ENCODE assay signal across 8 cellular contexts in genomic region chrX:17788439-17788838, GRCh38. TPM values are rescaled to one million over a fixed set of nuclear protein-coding genes. Genes with fewer than 3 reads are reported as not detected.
DNase-seq lines count a peak whose midpoint lies in the region; ATAC-seq, FAIRE-seq and TF ChIP-seq lines count a peak whose summit lies in the region.

No MANE protein-coding gene starts in this region.

- FAIRE-seq in H54 (lab: Jason Lieb, UNC): no peak

- H3K36me3 Mint-ChIP-seq in CD4-positive, alpha-beta memory T cell: no peaks in the 10 kb centered on the region

- no peaks in the 10 kb centered on the region for H3K27me3 ChIP-seq in CD4-positive, alpha-beta memory T cell (ENCODE audit: insufficient read depth, low read length)
- no peaks in the 10 kb centered on the region for H3K27me3 ChIP-seq in gastrocnemius medialis

- peak overlapping the region in 1 of 7 donors; percentile 42 for H3K27ac Mint-ChIP-seq in CD4-positive, alpha-beta memory T cell

- no peaks in the 10 kb centered on the region for H3K4me1 ChIP-seq in CD4-positive, alpha-beta memory T cell (ENCODE audit: insufficient read depth, low read length)
- no peaks in the 10 kb centered on the region for H3K4me1 ChIP-seq in gastrocnemius medialis

- H3K27me3 Mint-ChIP-seq in CD4-positive, alpha-beta memory T cell: no peaks in the 10 kb centered on the region

- peak in 4 of 5 donors; percentile 18 to 31 (median 22) for DNase-seq in CD4-positive, alpha-beta memory T cell
- DNase-seq in H54 (ENCODE audit: insufficient read length, low spot score): peak; percentile 18
- DNase-seq in OCI-M2 (lab: John Stamatoyannopoulos, UW; ENCODE audit: unreplicated experiment): peak; percentile 0
- peak; percentile 17 for DNase-seq in activated naive CD4-positive, alpha-beta T cell treated with Interleukin-2 at 50 U/mL for 16 hours
- peak; percentile 52 for DNase-seq in Right ventricle myocardium superior
- no peak for DNase-seq in gastrocnemius medialis
- DNase-seq in cortex of kidney (lab: John Stamatoyannopoulos, UW): no peak

- TF ChIP-seq POLR2A in H54 (IDR thresholded peaks at IDR 0.05; ENCODE audit: low read depth, low read length) (no peak), gastrocnemius medialis (IDR thresholded peaks at IDR 0.05) (no peak)

- no peak overlapping the region for H3K27ac ChIP-seq in CD4-positive, alpha-beta memory T cell (ENCODE audit: low read depth, low read length)
- H3K27ac ChIP-seq in gastrocnemius medialis: no peak overlapping the region

- H3K9me3 ChIP-seq in CD4-positive, alpha-beta memory T cell (ENCODE audit: control insufficient read depth in 1 of 2, low read length in 2 of 2): no peaks in the 10 kb centered on the region
- H3K9me3 ChIP-seq in gastrocnemius medialis: no peaks in the 10 kb centered on the region

- peak; percentile 38 to 75 (median 63) for TF ChIP-seq CTCF in gastrocnemius medialis (IDR thresholded peaks at IDR 0.05 in 4 of 5, conservative IDR thresholded peaks at IDR 0.05 in 1 of 5)

- intact Hi-C loops in CD4-positive, alpha-beta memory T cell (cut with micrococcal nuclease): loop anchor here (1.0 kb wide), 1 partner anchor 589 kb away; no protein-coding TSS in a partner anchor
- intact Hi-C loops in Right ventricle myocardium superior (cut with DNase I) (no loop called here), gastrocnemius medialis (cut with DNase I; ENCODE audit: low total_unique reads) (loop anchor here (10.0 kb wide), 1 partner anchor 426 kb away; no protein-coding TSS in a partner anchor)

- H3K4me3 Mint-ChIP-seq in CD4-positive, alpha-beta memory T cell: no peak overlapping the region

- peaks cover 0 to 4% (median 0%) of the 10 kb centered on the region in 8 donors for H3K9me3 Mint-ChIP-seq in CD4-positive, alpha-beta memory T cell

- POLR2A ChIA-PET in CD4-positive, alpha-beta memory T cell (lab: Charles Lee; ENCODE audit: partially characterized antibody): no interaction called here

- H3K4me3 ChIP-seq in CD4-positive, alpha-beta memory T cell (ENCODE audit: low read length in 2 of 2): no peak overlapping the region
- no peak overlapping the region for H3K4me3 ChIP-seq in gastrocnemius medialis

- CTCF ChIA-PET in CD4-positive, alpha-beta memory T cell (lab: Charles Lee; ENCODE audit: partially characterized antibody): interaction anchor here (1.3 to 1.9 kb wide), 4 partner anchors 9 to 589 kb away, joined by 3 to 9 read pairs (median 6); no protein-coding TSS in a partner anchor

- no peaks in the 10 kb centered on the region for H3K36me3 ChIP-seq in CD4-positive, alpha-beta memory T cell (ENCODE audit: insufficient read depth, low read length)
- no peaks in the 10 kb centered on the region for H3K36me3 ChIP-seq in gastrocnemius medialis

- in situ Hi-C loops in gastrocnemius medialis (cut with MboI; ENCODE audit: low sequenced_read_pairs in 4 of 4): loop anchor here in 2 of 4 donors (25.0 kb wide), 1 partner anchor 424 kb away; the partner anchor contains the start of gene BEND2 (in 2 of the 2)

- peaks cover 0 to 6% (median 4%) of the 10 kb centered on the region in 4 donors for H3K4me1 Mint-ChIP-seq in CD4-positive, alpha-beta memory T cell

- ATAC-seq in Right ventricle myocardium superior (ENCODE audit: poor library complexity) (peak; percentile 69), gastrocnemius medialis (no peak), GM18519 (IDR thresholded peaks at IDR 0.05; ENCODE audit: low FRiP score, unreplicated experiment) (no peak)

RNA-seq across cellular contexts. Expression of gene SCML1, which starts 51.1 kb away (rescaled TPM):
- 10 to 100 TPM; 14.4 to 18.0 TPM for total RNA-seq in CD4-positive, alpha-beta memory T cell
- 1 to 10 TPM; 1.6 to 2.4 TPM for polyA plus RNA-seq in CD4-positive, alpha-beta memory T cell
- total RNA-seq in Right ventricle myocardium superior (5.7 TPM), gastrocnemius medialis (10 to 100 TPM in 1 of 4 donors, 1 to 10 TPM in 3; 5.6 to 29.0 (median 5.8) TPM)

Comparison
In these comparisons a context has a peak if more than half of its experiments do, and no peak if none do; other contexts are left out.
1. DNase-seq: peak in CD4-positive, alpha-beta memory T cell (4 of 5), H54 (single experiment), OCI-M2 (single experiment), activated naive CD4-positive, alpha-beta T cell treated with Interleukin-2 at 50 U/mL for 16 hours (single experiment) and Right ventricle myocardium superior (single experiment); none in gastrocnemius medialis (0 of 2) and cortex of kidney (single experiment).